1 cellular context compared by ENCODE assay signal in the genomic region with DNA sequence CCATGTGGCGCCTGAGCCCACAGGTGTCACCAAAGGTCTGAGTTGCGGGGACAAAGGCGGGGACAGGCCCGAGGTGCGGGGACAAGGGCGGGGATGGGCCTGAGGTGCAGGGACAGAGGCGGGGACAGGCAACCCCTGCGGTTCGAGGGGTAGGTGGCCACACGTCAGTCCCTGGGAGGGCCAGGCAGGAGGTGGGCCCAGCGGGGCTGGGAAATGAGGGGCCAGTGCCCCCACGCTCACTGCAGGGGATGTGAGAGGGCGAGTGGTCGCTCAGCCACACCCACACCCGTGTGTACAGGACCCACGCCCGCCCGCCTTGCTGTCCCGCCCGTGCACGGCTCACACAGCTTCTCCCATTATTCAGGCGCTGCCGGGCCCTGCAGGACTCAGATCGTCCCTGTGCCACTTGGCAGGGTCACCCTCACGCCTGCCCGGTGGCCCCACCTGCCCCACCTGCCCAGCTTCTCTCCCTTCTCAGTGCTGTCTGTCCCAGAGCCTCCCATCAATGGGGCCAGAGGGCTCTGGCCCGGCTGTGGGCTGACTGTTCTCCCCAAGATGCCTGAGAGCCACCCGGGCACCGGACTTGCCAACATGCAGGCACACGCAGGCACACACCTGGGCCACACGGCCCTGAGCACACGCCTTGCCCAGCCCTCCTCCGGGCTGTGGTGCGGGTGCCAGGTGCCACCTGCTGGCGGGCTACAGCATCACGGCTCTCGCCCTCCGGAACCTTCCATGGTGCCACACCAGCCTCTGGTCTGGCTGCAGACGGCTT.
TF ChIP-seq lines count a peak whose summit lies in the region.

No MANE protein-coding gene starts in this region.

TF ChIP-seq in HepG2, 621 proteins besides CTCF, POLR2A, EP300 and RAD21 (continued from another document and continues in another):
- TF ChIP-seq, protein P1, sequence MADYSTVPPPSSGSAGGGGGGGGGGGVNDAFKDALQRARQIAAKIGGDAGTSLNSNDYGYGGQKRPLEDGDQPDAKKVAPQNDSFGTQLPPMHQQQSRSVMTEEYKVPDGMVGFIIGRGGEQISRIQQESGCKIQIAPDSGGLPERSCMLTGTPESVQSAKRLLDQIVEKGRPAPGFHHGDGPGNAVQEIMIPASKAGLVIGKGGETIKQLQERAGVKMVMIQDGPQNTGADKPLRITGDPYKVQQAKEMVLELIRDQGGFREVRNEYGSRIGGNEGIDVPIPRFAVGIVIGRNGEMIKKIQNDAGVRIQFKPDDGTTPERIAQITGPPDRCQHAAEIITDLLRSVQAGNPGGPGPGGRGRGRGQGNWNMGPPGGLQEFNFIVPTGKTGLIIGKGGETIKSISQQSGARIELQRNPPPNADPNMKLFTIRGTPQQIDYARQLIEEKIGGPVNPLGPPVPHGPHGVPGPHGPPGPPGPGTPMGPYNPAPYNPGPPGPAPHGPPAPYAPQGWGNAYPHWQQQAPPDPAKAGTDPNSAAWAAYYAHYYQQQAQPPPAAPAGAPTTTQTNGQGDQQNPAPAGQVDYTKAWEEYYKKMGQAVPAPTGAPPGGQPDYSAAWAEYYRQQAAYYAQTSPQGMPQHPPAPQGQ (CRISPR knock-in tag; IDR thresholded peaks at IDR 0.05; ENCODE audit: borderline replicate concordance), result no peak
- 0 out of 2 replicates have a peak, but pooled peaks have one; percentile 42 for TF ChIP-seq MEIS1 (CRISPR knock-in tag; IDR thresholded peaks at IDR 0.05; ENCODE audit: borderline replicate concordance)
- TF ChIP-seq BRCA1 (CRISPR knock-in tag; IDR thresholded peaks at IDR 0.05), result no peak
- TF ChIP-seq SCMH1 (CRISPR knock-in tag; IDR thresholded peaks at IDR 0.05; ENCODE audit: borderline replicate concordance), result no peak
- TF ChIP-seq, protein P2, sequence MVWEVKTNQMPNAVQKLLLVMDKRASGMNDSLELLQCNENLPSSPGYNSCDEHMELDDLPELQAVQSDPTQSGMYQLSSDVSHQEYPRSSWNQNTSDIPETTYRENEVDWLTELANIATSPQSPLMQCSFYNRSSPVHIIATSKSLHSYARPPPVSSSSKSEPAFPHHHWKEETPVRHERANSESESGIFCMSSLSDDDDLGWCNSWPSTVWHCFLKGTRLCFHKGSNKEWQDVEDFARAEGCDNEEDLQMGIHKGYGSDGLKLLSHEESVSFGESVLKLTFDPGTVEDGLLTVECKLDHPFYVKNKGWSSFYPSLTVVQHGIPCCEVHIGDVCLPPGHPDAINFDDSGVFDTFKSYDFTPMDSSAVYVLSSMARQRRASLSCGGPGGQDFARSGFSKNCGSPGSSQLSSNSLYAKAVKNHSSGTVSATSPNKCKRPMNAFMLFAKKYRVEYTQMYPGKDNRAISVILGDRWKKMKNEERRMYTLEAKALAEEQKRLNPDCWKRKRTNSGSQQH (CRISPR knock-in tag; IDR thresholded peaks at IDR 0.05; ENCODE audit: low read depth), result no peak
- no peak for TF ChIP-seq ZNF761 (CRISPR knock-in tag; conservative IDR thresholded peaks at IDR 0.05)
- no peak for TF ChIP-seq ZNF792 (CRISPR knock-in tag; IDR thresholded peaks at IDR 0.05)
- TF ChIP-seq, protein P3, sequence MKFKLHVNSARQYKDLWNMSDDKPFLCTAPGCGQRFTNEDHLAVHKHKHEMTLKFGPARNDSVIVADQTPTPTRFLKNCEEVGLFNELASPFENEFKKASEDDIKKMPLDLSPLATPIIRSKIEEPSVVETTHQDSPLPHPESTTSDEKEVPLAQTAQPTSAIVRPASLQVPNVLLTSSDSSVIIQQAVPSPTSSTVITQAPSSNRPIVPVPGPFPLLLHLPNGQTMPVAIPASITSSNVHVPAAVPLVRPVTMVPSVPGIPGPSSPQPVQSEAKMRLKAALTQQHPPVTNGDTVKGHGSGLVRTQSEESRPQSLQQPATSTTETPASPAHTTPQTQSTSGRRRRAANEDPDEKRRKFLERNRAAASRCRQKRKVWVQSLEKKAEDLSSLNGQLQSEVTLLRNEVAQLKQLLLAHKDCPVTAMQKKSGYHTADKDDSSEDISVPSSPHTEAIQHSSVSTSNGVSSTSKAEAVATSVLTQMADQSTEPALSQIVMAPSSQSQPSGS (CRISPR knock-in tag; IDR thresholded peaks at IDR 0.05), result no peak
- no peak; the same call in 1 of the 2 replicates for TF ChIP-seq ZNF598 (CRISPR knock-in tag; IDR thresholded peaks at IDR 0.05; ENCODE audit: borderline replicate concordance)
- TF ChIP-seq ESRRA (CRISPR knock-in tag; IDR thresholded peaks at IDR 0.05; ENCODE audit: low read depth), result no peak
- TF ChIP-seq RXRA (CRISPR knock-in tag; IDR thresholded peaks at IDR 0.05), result peak; percentile 34; the same call in 1 of the 2 replicates
- no peak for TF ChIP-seq MEF2D (CRISPR knock-in tag; IDR thresholded peaks at IDR 0.05)
- TF ChIP-seq ZFX (CRISPR knock-in tag; IDR thresholded peaks at IDR 0.05; ENCODE audit: low read depth), result no peak
- TF ChIP-seq, protein P4, sequence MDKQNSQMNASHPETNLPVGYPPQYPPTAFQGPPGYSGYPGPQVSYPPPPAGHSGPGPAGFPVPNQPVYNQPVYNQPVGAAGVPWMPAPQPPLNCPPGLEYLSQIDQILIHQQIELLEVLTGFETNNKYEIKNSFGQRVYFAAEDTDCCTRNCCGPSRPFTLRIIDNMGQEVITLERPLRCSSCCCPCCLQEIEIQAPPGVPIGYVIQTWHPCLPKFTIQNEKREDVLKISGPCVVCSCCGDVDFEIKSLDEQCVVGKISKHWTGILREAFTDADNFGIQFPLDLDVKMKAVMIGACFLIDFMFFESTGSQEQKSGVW (CRISPR knock-in tag; IDR thresholded peaks at IDR 0.05; ENCODE audit: borderline replicate concordance), result no peak
- TF ChIP-seq, protein P5, sequence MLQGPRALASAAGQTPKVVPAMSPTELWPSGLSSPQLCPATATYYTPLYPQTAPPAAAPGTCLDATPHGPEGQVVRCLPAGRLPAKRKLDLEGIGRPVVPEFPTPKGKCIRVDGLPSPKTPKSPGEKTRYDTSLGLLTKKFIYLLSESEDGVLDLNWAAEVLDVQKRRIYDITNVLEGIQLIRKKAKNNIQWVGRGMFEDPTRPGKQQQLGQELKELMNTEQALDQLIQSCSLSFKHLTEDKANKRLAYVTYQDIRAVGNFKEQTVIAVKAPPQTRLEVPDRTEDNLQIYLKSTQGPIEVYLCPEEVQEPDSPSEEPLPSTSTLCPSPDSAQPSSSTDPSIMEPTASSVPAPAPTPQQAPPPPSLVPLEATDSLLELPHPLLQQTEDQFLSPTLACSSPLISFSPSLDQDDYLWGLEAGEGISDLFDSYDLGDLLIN (CRISPR knock-in tag; IDR thresholded peaks at IDR 0.05; ENCODE audit: borderline replicate concordance), result no peak
- TF ChIP-seq YEATS4 (CRISPR knock-in tag; IDR thresholded peaks at IDR 0.05; ENCODE audit: borderline replicate concordance), result no peak
- no peak for TF ChIP-seq ZC3H13 (CRISPR knock-in tag; IDR thresholded peaks at IDR 0.05)
- no peak for TF ChIP-seq FOXO1 (CRISPR knock-in tag; IDR thresholded peaks at IDR 0.05)
- TF ChIP-seq GABPA (IDR thresholded peaks at IDR 0.05; ENCODE audit: low read depth, low read length), result no peak
- no peak for TF ChIP-seq GABPA (CRISPR knock-in tag; IDR thresholded peaks at IDR 0.05; ENCODE audit: low read depth)
- TF ChIP-seq ZSCAN31 (CRISPR knock-in tag; IDR thresholded peaks at IDR 0.05; ENCODE audit: low read depth), result no peak
- TF ChIP-seq, protein P6, sequence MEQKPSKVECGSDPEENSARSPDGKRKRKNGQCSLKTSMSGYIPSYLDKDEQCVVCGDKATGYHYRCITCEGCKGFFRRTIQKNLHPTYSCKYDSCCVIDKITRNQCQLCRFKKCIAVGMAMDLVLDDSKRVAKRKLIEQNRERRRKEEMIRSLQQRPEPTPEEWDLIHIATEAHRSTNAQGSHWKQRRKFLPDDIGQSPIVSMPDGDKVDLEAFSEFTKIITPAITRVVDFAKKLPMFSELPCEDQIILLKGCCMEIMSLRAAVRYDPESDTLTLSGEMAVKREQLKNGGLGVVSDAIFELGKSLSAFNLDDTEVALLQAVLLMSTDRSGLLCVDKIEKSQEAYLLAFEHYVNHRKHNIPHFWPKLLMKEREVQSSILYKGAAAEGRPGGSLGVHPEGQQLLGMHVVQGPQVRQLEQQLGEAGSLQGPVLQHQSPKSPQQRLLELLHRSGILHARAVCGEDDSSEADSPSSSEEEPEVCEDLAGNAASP (CRISPR knock-in tag; IDR thresholded peaks at IDR 0.05; ENCODE audit: borderline replicate concordance), result peak; percentile 45; the same call in 1 of the 2 replicates
- no peak for TF ChIP-seq MED13 (CRISPR knock-in tag; IDR thresholded peaks at IDR 0.05)
- TF ChIP-seq ELF1 (CRISPR knock-in tag; IDR thresholded peaks at IDR 0.05), result peak; percentile 18; the same call in 1 of the 2 replicates
- TF ChIP-seq, protein P7, sequence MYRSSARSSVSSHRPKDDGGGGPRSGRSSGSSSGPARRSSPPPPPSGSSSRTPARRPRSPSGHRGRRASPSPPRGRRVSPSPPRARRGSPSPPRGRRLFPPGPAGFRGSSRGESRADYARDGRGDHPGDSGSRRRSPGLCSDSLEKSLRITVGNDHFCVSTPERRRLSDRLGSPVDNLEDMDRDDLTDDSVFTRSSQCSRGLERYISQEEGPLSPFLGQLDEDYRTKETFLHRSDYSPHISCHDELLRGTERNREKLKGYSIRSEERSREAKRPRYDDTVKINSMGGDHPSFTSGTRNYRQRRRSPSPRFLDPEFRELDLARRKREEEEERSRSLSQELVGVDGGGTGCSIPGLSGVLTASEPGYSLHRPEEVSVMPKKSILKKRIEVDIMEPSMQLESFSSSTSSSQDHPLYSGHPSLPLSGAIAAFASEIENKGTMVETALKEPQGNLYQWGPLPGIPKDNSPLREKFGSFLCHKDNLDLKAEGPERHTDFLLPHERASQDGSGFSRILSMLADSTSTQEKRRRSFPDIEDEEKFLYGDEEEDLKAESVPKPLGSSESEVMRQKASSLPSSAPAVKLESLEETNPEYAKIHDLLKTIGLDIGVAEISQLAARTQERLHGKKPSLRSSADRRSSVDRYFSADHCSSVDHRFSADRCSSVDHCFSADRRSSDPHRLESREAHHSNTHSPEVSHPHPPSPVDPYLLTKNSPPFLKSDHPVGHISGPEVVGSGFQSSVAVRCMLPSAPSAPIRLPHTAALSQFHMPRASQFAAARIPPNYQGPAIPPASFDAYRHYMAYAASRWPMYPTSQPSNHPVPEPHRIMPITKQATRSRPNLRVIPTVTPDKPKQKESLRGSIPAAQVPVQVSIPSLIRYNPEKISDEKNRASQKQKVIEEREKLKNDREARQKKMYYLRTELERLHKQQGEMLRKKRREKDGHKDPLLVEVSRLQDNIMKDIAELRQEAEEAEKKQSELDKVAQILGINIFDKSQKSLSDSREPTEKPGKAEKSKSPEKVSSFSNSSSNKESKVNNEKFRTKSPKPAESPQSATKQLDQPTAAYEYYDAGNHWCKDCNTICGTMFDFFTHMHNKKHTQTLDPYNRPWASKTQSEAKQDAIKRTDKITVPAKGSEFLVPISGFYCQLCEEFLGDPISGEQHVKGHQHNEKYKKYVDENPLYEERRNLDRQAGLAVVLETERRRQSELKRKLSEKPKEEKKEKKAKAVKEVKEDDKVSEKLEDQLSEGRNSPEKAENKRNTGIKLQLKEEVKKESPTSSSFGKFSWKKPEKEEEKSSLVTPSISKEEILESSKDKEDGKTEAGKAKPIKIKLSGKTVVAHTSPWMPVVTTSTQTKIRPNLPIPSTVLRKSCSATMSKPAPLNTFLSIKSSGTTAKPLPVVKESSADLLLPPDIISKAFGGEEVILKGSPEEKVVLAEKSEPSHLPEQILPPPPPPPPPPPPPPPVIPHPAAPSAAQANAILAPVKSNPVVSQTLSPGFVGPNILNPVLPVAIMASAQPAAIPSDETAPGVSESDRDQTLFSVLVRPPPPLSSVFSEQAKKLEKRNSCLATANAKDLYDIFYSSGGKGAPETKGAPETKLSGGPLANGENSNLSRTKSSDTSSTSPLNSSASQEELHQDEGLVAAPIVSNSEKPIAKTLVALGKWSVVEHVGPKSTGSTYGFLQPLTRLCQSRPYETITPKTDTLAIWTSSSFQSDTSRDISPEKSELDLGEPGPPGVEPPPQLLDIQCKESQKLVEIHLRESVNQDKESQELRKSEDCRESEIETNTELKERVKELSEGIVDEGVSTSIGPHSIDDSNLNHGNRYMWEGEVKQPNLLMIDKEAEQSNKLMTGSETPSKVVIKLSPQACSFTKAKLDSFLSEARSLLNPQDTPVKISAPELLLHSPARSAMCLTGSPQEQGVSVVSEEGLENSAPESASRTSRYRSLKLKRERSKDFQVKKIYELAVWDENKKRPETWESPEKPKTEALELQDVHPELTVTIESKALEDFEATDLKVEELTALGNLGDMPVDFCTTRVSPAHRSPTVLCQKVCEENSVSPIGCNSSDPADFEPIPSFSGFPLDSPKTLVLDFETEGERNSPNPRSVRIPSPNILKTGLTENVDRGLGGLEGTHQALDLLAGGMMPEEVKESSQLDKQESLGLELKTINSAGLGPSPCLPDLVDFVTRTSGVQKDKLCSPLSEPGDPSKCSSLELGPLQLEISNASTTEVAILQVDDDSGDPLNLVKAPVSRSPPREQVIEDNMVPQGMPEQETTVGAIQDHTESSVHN (CRISPR knock-in tag; IDR thresholded peaks at IDR 0.05), result no peak
- TF ChIP-seq NFIB (CRISPR knock-in tag; IDR thresholded peaks at IDR 0.05; ENCODE audit: borderline replicate concordance), result no peak
- no peak; the same call in 1 of the 2 replicates for TF ChIP-seq CBX5 (CRISPR knock-in tag; IDR thresholded peaks at IDR 0.05; ENCODE audit: borderline replicate concordance)
- TF ChIP-seq HNF4A (CRISPR knock-in tag; IDR thresholded peaks at IDR 0.05), result no peak
- 0 out of 2 replicates have a peak, but pooled peaks have one; percentile 43 for TF ChIP-seq HOXA5 (CRISPR knock-in tag; IDR thresholded peaks at IDR 0.05)
- TF ChIP-seq ZNF891 (CRISPR knock-in tag; IDR thresholded peaks at IDR 0.05), result no peak
- TF ChIP-seq, protein P8, sequence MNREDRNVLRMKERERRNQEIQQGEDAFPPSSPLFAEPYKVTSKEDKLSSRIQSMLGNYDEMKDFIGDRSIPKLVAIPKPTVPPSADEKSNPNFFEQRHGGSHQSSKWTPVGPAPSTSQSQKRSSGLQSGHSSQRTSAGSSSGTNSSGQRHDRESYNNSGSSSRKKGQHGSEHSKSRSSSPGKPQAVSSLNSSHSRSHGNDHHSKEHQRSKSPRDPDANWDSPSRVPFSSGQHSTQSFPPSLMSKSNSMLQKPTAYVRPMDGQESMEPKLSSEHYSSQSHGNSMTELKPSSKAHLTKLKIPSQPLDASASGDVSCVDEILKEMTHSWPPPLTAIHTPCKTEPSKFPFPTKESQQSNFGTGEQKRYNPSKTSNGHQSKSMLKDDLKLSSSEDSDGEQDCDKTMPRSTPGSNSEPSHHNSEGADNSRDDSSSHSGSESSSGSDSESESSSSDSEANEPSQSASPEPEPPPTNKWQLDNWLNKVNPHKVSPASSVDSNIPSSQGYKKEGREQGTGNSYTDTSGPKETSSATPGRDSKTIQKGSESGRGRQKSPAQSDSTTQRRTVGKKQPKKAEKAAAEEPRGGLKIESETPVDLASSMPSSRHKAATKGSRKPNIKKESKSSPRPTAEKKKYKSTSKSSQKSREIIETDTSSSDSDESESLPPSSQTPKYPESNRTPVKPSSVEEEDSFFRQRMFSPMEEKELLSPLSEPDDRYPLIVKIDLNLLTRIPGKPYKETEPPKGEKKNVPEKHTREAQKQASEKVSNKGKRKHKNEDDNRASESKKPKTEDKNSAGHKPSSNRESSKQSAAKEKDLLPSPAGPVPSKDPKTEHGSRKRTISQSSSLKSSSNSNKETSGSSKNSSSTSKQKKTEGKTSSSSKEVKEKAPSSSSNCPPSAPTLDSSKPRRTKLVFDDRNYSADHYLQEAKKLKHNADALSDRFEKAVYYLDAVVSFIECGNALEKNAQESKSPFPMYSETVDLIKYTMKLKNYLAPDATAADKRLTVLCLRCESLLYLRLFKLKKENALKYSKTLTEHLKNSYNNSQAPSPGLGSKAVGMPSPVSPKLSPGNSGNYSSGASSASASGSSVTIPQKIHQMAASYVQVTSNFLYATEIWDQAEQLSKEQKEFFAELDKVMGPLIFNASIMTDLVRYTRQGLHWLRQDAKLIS (CRISPR knock-in tag; IDR thresholded peaks at IDR 0.05), result no peak
- no peak for TF ChIP-seq ZSCAN25 (CRISPR knock-in tag; IDR thresholded peaks at IDR 0.05)
